Comparison of ENCODE assay signal across 11 cellular contexts in the genomic region with DNA sequence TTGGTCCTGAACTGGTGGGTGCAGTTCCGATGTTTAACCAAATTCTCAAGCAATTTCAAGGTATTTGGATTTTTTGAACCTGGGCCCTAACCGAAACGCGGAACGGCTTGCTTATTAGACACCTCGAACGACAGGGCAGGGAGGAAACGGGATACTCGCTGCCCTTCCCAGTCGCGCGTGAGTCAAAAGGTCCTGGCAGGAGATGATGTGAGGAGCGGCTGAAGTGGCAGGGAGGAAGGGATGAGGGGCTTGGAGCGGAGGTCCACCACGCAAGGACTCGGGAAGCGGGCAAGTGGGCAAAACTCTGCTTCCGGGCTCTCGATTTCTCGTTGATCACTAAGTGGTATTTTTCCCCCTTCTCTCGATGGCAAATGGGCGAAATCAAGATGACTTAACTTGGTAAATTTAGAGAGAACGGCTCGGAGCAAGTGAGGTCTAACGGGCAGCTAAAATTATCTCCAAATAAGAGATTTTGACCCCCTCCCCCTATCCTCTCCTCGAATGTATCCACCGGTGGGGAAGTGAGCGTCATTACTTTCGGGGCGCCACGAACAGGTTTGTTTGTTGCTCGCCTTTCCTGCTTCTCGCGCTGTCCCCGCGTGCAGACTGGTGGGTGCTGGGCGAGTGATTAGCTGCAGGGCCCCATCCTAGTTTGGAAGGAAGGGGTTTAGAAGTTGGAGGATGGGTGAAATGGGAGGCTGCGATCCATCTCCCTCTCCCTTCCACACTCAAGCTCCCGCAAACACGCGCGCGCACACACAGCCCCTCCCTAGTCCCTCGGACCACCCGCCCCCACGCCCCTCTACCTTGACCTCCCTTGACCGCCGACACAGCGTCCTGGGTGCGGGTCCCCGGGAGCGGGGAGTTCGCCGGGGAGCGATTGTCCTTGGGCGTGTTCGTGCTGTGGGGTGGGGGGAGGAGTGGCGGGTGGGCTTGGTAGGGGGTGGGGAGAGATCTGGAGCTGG. TPM values are rescaled to one million over a fixed set of nuclear protein-coding genes. Genes with fewer than 3 reads are reported as not detected.
DNase-seq lines count a peak whose midpoint lies in the region; ATAC-seq and TF ChIP-seq lines count a peak whose summit lies in the region.
"Had no signal": no experiment of that assay in that cellular context is flagged by ENCODE, and none has a peak within 500 bp of the region (broad histone marks: within the 10 kb centered on the region; RNA-seq: fewer than 3 reads in every experiment).

No MANE protein-coding gene starts in this region.

- H3K9me3 ChIP-seq in heart right ventricle (no peaks in the 10 kb centered on the region), esophagus (ENCODE audit: control insufficient read depth in 2 of 2, insufficient read depth in 1 of 2, low read depth in 1 of 2, low read length in 1 of 2) (no peaks in the 10 kb centered on the region), neural cell (ENCODE audit: low read length) (no peaks in the 10 kb centered on the region), aorta (ENCODE audit: control insufficient read depth, low read length) (no peaks in the 10 kb centered on the region)

- intact Hi-C loops in heart right ventricle (cut with DNase I) (loop anchor here in 3 of 10 donors (5.0 to 10.0 kb wide), 4 partner anchors 76 to 406 kb away; no protein-coding TSS in a partner anchor), cardiac septum (cut with DNase I) (no loop called here), aorta (cut with DNase I) (loop anchor here (5.0 to 10.0 kb wide), 3 partner anchors 56 to 406 kb away; no protein-coding TSS in a partner anchor)

- TF ChIP-seq CTCF in heart right ventricle (IDR thresholded peaks at IDR 0.05) = no peak
- TF ChIP-seq CTCF in neural cell (IDR thresholded peaks at IDR 0.05; ENCODE audit: poor library complexity, severe bottlenecking) = no peak

- no peak overlapping the region for H2AFZ ChIP-seq in neural cell (ENCODE audit: low read depth, low read length)

- no peak for TF ChIP-seq RAD21 in neural cell (conservative IDR thresholded peaks at IDR 0.05)

- H3K9me2 ChIP-seq in neural cell (ENCODE audit: insufficient read depth, low read length) = no peaks in the 10 kb centered on the region

- TF ChIP-seq EP300 in neural cell (conservative IDR thresholded peaks at IDR 0.05; ENCODE audit: poor library complexity, severe bottlenecking) = no peak

- no peak for DNase-seq in heart right ventricle
- no peak for DNase-seq in cardiac septum (ENCODE audit: low spot score)
- DNase-seq in aorta = peak; percentile 60 to 80
- DNase-seq in activated CD4-positive, alpha-beta T cell treated with anti-CD3 and anti-CD28 coated beads, Interleukin-2, amount 50 U/mL, for 1 hour = no peak
- DNase-seq in activated CD4-positive, CD25-positive, alpha-beta regulatory T cell treated with anti-CD3 and anti-CD28 coated beads, Interleukin-2, amount 50 U/mL, for 72 hours = no peak
- DNase-seq: activated naive CD4-positive, alpha-beta T cell treated with Interleukin-2 at 50 U/mL for 16 hours; hippocampal formation; NCI-H1930 had no signal

- H3K27me3 ChIP-seq in heart right ventricle (peaks cover 0 to 96% (median 59%) of the 10 kb centered on the region in 7 donors), esophagus (ENCODE audit: control insufficient read depth in 1 of 2, insufficient read depth in 2 of 2, low read length in 2 of 2) (peaks cover 4 to 14% of the 10 kb centered on the region in 2 donors), neural cell (ENCODE audit: insufficient read depth, low read depth, low read length) (peaks cover 79% of the 10 kb centered on the region), aorta (ENCODE audit: control insufficient read depth in 1 of 2, insufficient read depth in 2 of 2, low read length in 1 of 2) (no peaks in the 10 kb centered on the region)

- no peaks in the 10 kb centered on the region for H3K79me2 ChIP-seq in neural cell (replicated peaks; ENCODE audit: insufficient read depth, low read length)

- H3K9ac ChIP-seq in neural cell (ENCODE audit: low read length) = no peak overlapping the region

- H3K4me3 ChIP-seq in heart right ventricle (peak overlapping the region; percentile 3 to 76 (median 57)), esophagus (ENCODE audit: low read depth in 1 of 2, low read length in 2 of 2) (peak overlapping the region; percentile 1 to 43), neural cell (ENCODE audit: low read length) (peak overlapping the region; percentile 66), aorta (ENCODE audit: low read length in 2 of 2) (peak overlapping the region; percentile 89 to 91)

- no peaks in the 10 kb centered on the region for H4K20me1 ChIP-seq in neural cell (ENCODE audit: insufficient read depth)

- WGBS in heart right ventricle, 2 donors = 3 to 4% methylated on average over 51 to 58 of the region's 58 CpGs
- WGBS in esophagus, 2 donors = 2 to 5% methylated on average over 55 to 58 of the region's 58 CpGs
- WGBS in aorta, 2 donors = 1% methylated on average over 56 to 58 of the region's 58 CpGs

- peak in 1 of 8 donors; percentile 29 for ATAC-seq in heart right ventricle
- ATAC-seq in aorta (ENCODE audit: low FRiP score) = no peak
- ATAC-seq in GM19455 (IDR thresholded peaks at IDR 0.05; ENCODE audit: unreplicated experiment) = no peak

- H3F3A ChIP-seq in neural cell (ENCODE audit: insufficient read depth, low read length, poor library complexity, severe bottlenecking) = no peaks in the 10 kb centered on the region

- H3K4me1 ChIP-seq in heart right ventricle (peaks cover 8 to 46% (median 26%) of the 10 kb centered on the region in 9 donors), esophagus (ENCODE audit: control insufficient read depth in 2 of 2, insufficient read depth in 2 of 2, low read length in 1 of 2) (peaks cover 3 to 9% of the 10 kb centered on the region in 2 donors), aorta (ENCODE audit: control insufficient read depth in 1 of 2, insufficient read depth in 2 of 2, low read length in 2 of 2) (no peaks in the 10 kb centered on the region)

- H3K36me3 ChIP-seq in heart right ventricle = no peaks in the 10 kb centered on the region
- no peaks in the 10 kb centered on the region for H3K36me3 ChIP-seq in esophagus (ENCODE audit: control insufficient read depth in 2 of 2, insufficient read depth in 2 of 2, low read length in 1 of 2)
- H3K36me3 ChIP-seq in neural cell (ENCODE audit: insufficient read depth, low read length) = no peaks in the 10 kb centered on the region
- H3K36me3 ChIP-seq in aorta (ENCODE audit: control insufficient read depth in 1 of 2, insufficient read depth in 2 of 2, low read length in 1 of 2) = no peaks in the 10 kb centered on the region

- no peak overlapping the region for H3K4me2 ChIP-seq in neural cell (ENCODE audit: low read length)

- H3K27ac ChIP-seq in heart right ventricle = no peak overlapping the region
- H3K27ac ChIP-seq in esophagus (ENCODE audit: low read depth in 2 of 2, low read length in 1 of 2) = no peak overlapping the region
- no peak overlapping the region for H3K27ac ChIP-seq in neural cell (ENCODE audit: low read length)
- peak overlapping the region in 1 of 2 donors; percentile 5 for H3K27ac ChIP-seq in aorta (ENCODE audit: low read depth in 1 of 2, low read length in 2 of 2)

TF ChIP-seq in neural cell, 6 proteins besides CTCF, POLR2A, EP300 and RAD21:
- TF ChIP-seq TAF1 (IDR thresholded peaks at IDR 0.05; ENCODE audit: low read depth) = no peak
- TF ChIP-seq POLR2AphosphoS5 (IDR thresholded peaks at IDR 0.05) = peak; percentile 27

RNA-seq across cellular contexts. Expression of gene NTF3, which starts 1.0 kb away (rescaled TPM):
- total RNA-seq in heart right ventricle (1 to 10 TPM in 3 of 10 donors, under 1 TPM in 6, not detected in 1; 0.20 to 2.2 (median 0.77) TPM), cardiac septum (0.70 TPM), aorta (10 to 100 TPM; 21.8 to 51.6 TPM)
- polyA plus RNA-seq in heart right ventricle (1 to 10 TPM; 1.1 to 1.5 TPM), esophagus (1 to 10 TPM; 1.3 to 2.3 TPM), neural cell (not detected in 2 replicates), aorta (10 to 100 TPM in 1 of 2 donors, 1 to 10 TPM in 1; 7.5 to 12.7 TPM)
- polyA minus RNA-seq in neural cell = not detected in 2 replicates

Comparison
In these comparisons a context has a peak if more than half of its experiments do, and no peak if none do; other contexts are left out.
1. DNase-seq: peak in aorta (2 of 2); none in heart right ventricle (0 of 2), cardiac septum (single experiment), activated CD4-positive, alpha-beta T cell treated with anti-CD3 and anti-CD28 coated beads, Interleukin-2, amount 50 U/mL, for 1 hour (single experiment) and activated CD4-positive, CD25-positive, alpha-beta regulatory T cell treated with anti-CD3 and anti-CD28 coated beads, Interleukin-2, amount 50 U/mL, for 72 hours (single experiment).
2. H3K4me3 ChIP-seq: peak in every context shown above with its lines; median percentile 90 in aorta; 66 in neural cell; 57 in heart right ventricle; 22 in esophagus.